Comparison of ENCODE assay signal across 19 cellular contexts in genomic region chr11:862028-862703, GRCh38. TPM values are rescaled to one million over a fixed set of nuclear protein-coding genes. Genes with fewer than 3 reads are reported as not detected.
DNase-seq lines count a peak whose midpoint lies in the region; ATAC-seq and TF ChIP-seq lines count a peak whose summit lies in the region.
"Had no signal": no experiment of that assay in that cellular context is flagged by ENCODE, and none has a peak within 500 bp of the region (broad histone marks: within the 10 kb centered on the region; RNA-seq: fewer than 3 reads in every experiment).

No MANE protein-coding gene starts in this region.

- TF ChIP-seq POLR2A in HCT116 (IDR thresholded peaks at IDR 0.05; ENCODE audit: borderline replicate concordance, extremely low read depth, insufficient read depth, insufficient read length), result no peak

- H3K79me2 ChIP-seq in HCT116 (ENCODE audit: insufficient read depth, low read length), result no peaks in the 10 kb centered on the region

- no peak for TF ChIP-seq RAD21 in HCT116 (IDR thresholded peaks at IDR 0.05; ENCODE audit: low read depth)

- POLR2A ChIA-PET in HCT116 (lab: Charles Lee), result no interaction called here

- H3K9ac ChIP-seq in HCT116 (ENCODE audit: low read length), result no peak overlapping the region
- H3K9ac ChIP-seq: KMS-11 had no signal

- TF ChIP-seq CTCF in HCT116 (IDR thresholded peaks at IDR 0.05 in 2 of 3, conservative IDR thresholded peaks at IDR 0.05 in 1 of 3; ENCODE audit: borderline replicate concordance in 1 of 3, insufficient read depth in 1 of 3, low read depth in 2 of 3, low read length in 2 of 3), result no peak

- no peaks in the 10 kb centered on the region for H3K9me3 ChIP-seq in HCT116 (ENCODE audit: control insufficient read depth in 1 of 2, insufficient read depth in 1 of 2, low read depth in 1 of 2, low read length in 2 of 2)
- H3K9me3 ChIP-seq: esophagus muscularis mucosa, tibial artery had no signal

- H3K4me1 ChIP-seq in HCT116 (ENCODE audit: control insufficient read depth in 1 of 2, insufficient read depth in 2 of 2, low read length in 2 of 2), result peaks cover 7 to 31% of the 10 kb centered on the region in 2 experiments

- intact Hi-C loops in HCT116 (cut with micrococcal nuclease), result no loop called here
- intact Hi-C loops in left ventricle myocardium superior (cut with micrococcal nuclease), result no loop called here

- ATAC-seq in HCT116 (peak; percentile 19), left ventricle myocardium superior (no peak), GM18867 (IDR thresholded peaks at IDR 0.05; ENCODE audit: unreplicated experiment) (no peak), HG03159 (IDR thresholded peaks at IDR 0.05; ENCODE audit: unreplicated experiment) (no peak)
- ATAC-seq: activated CD8-positive, alpha-beta T cell treated with anti-CD3 and anti-CD28 coated beads for 36 hours; PC-3 had no signal

- no peak overlapping the region for H3K27ac ChIP-seq in HCT116 (ENCODE audit: low read depth, low read length)
- H3K27ac ChIP-seq: KMS-11, tibial artery had no signal

- DNase-seq in HCT116 (ENCODE audit: low read depth, low spot score), result no peak
- peak; percentile 44 for DNase-seq in NCI-H526 treated with DMSO at 0.1 percent for 48 hours (lab: John Stamatoyannopoulos, UW)
- DNase-seq in left ventricle myocardium superior, result peak; percentile 69
- DNase-seq in retina, result peak; percentile 57
- no peak for DNase-seq in NCI-H1105 treated with DMSO at 0.1 percent for 48 hours (lab: John Stamatoyannopoulos, UW)
- DNase-seq in activated CD8-positive, alpha-beta memory T cell treated with anti-CD3 and anti-CD28 coated beads, Interleukin-2, amount 50 U/mL, for 4 hours, result no peak
- DNase-seq: activated CD8-positive, alpha-beta T cell treated with anti-CD3 and anti-CD28 coated beads for 36 hours; activated naive CD4-positive, alpha-beta T cell; central memory CD4-positive, alpha-beta T cell; HCEC 1CT; NCI-H187; PC-3; T-helper 9 cell; tibial artery had no signal

- H3K27me3 ChIP-seq in HCT116 (ENCODE audit: insufficient read depth, low read length), result no peaks in the 10 kb centered on the region
- H3K27me3 ChIP-seq: esophagus muscularis mucosa, tibial artery had no signal

- no peaks in the 10 kb centered on the region for H4K20me1 ChIP-seq in HCT116 (ENCODE audit: insufficient read depth)

- no peaks in the 10 kb centered on the region for H3K36me3 ChIP-seq in HCT116 (ENCODE audit: control insufficient read depth in 1 of 2, insufficient read depth in 2 of 2, low read length in 2 of 2)

- no peaks in the 10 kb centered on the region for H3K9me2 ChIP-seq in HCT116 (ENCODE audit: insufficient read depth)

- CTCF ChIA-PET in HCT116 (lab: Charles Lee), result interaction anchor here (0.7 kb wide), 1 partner anchor 389 kb away, joined by 4 read pairs; no protein-coding TSS in a partner anchor

- no peak overlapping the region for H3K4me3 ChIP-seq in HCT116 (replicated peaks in 1 of 2; ENCODE audit: low read depth in 1 of 2, low read length in 2 of 2)
- H3K4me3 ChIP-seq: esophagus muscularis mucosa, skin epidermis, tibial artery had no signal

- RAD21 ChIA-PET in HCT116 (lab: Charles Lee; ENCODE audit: low non-redundant PET in 1 of 2, low total read pairs in 2 of 2, uncharacterized antibody in 2 of 2, unreplicated experiment in 2 of 2), result interaction anchor here in 1 of 2 experiments (1.0 kb wide), 1 partner anchor 16 kb away, joined by 3 read pairs; no protein-coding TSS in a partner anchor

- no peak overlapping the region for H2AFZ ChIP-seq in HCT116 (ENCODE audit: low read depth, low read length, poor library complexity, severe bottlenecking)

- no peak overlapping the region for H3K4me2 ChIP-seq in HCT116 (ENCODE audit: low read length)
- H3K4me2 ChIP-seq: KMS-11 had no signal

- no TSS peak for BruUV-seq in HCT116 (replicated peaks; lab: Mats Ljungman, UMichigan)

TF ChIP-seq in HCT116, 20 proteins besides CTCF, POLR2A, EP300 and RAD21:
- no peak for TF ChIP-seq SIN3A (IDR thresholded peaks at IDR 0.05; ENCODE audit: low read depth)
- no peak for TF ChIP-seq SP1 (IDR thresholded peaks at IDR 0.05; ENCODE audit: low read depth)
- TF ChIP-seq, protein P1, sequence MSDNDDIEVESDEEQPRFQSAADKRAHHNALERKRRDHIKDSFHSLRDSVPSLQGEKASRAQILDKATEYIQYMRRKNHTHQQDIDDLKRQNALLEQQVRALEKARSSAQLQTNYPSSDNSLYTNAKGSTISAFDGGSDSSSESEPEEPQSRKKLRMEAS (IDR thresholded peaks at IDR 0.05), result no peak
- TF ChIP-seq EZH2 (IDR thresholded peaks at IDR 0.05), result no peak
- no peak for TF ChIP-seq POLR2AphosphoS5 (IDR thresholded peaks at IDR 0.05; ENCODE audit: low read depth, low read length)
- no peak for TF ChIP-seq YY1 (IDR thresholded peaks at IDR 0.05; ENCODE audit: extremely low read depth, insufficient replicate concordance, low read depth, low read length)
- TF ChIP-seq ZNF274 (IDR thresholded peaks at IDR 0.05; ENCODE audit: low read depth, low read length), result no peak
- no peak for TF ChIP-seq SRF (IDR thresholded peaks at IDR 0.05; ENCODE audit: low read depth)
- TF ChIP-seq EGR1 (IDR thresholded peaks at IDR 0.05; ENCODE audit: low read depth), result no peak
- no peak for TF ChIP-seq ZBTB33 (IDR thresholded peaks at IDR 0.05; ENCODE audit: extremely low read depth, insufficient replicate concordance, low read length)
- no peak for TF ChIP-seq FOSL1 (IDR thresholded peaks at IDR 0.05; ENCODE audit: low read depth)
- no peak for TF ChIP-seq TCF7L2 (IDR thresholded peaks at IDR 0.05; ENCODE audit: borderline replicate concordance, extremely low read depth, insufficient read depth, insufficient read length)
- TF ChIP-seq JUND (IDR thresholded peaks at IDR 0.05), result no peak
- TF ChIP-seq CBX3 (IDR thresholded peaks at IDR 0.05; ENCODE audit: low read depth), result no peak
- TF ChIP-seq ZFX (IDR thresholded peaks at IDR 0.05), result no peak
- no peak for TF ChIP-seq ELF1 (IDR thresholded peaks at IDR 0.05; ENCODE audit: borderline replicate concordance, low read depth)
- TF ChIP-seq, protein P2, sequence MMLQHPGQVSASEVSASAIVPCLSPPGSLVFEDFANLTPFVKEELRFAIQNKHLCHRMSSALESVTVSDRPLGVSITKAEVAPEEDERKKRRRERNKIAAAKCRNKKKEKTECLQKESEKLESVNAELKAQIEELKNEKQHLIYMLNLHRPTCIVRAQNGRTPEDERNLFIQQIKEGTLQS (IDR thresholded peaks at IDR 0.05), result no peak
- no peak for TF ChIP-seq REST (IDR thresholded peaks at IDR 0.05; ENCODE audit: low read depth)
- TF ChIP-seq EZH2phosphoT487 (IDR thresholded peaks at IDR 0.05; ENCODE audit: borderline replicate concordance), result no peak

RNA-seq across cellular contexts. Expression of gene TSPAN4, which starts 19.5 kb away (rescaled TPM):
- total RNA-seq in HCT116 (2021; ENCODE audit: unreplicated experiment) (50.3 TPM), left ventricle myocardium superior (40.5 TPM)
- polyA plus RNA-seq in HCT116 (2012), result 61.5 and 64.3 TPM in 2 replicates

RNA-seq across cellular contexts. Expression of gene POLR2L, which starts 19.8 kb away (rescaled TPM):
- total RNA-seq in HCT116 (2021; ENCODE audit: unreplicated experiment) (211 TPM), left ventricle myocardium superior (266 TPM)
- polyA plus RNA-seq in HCT116 (2012), result 308 and 311 TPM in 2 replicates

RNA-seq across cellular contexts. Expression of gene CD151, which starts 29.4 kb away (rescaled TPM):
- total RNA-seq in HCT116 (2021; ENCODE audit: unreplicated experiment), result 296 TPM
- polyA plus RNA-seq in HCT116 (2012), result 435 and 571 TPM in 2 replicates
- total RNA-seq in left ventricle myocardium superior, result 401 TPM

RNA-seq across cellular contexts. Expression of gene CRACR2B, which starts 34.4 kb away (rescaled TPM):
- 11.8 TPM for total RNA-seq in HCT116 (2021; ENCODE audit: unreplicated experiment)
- polyA plus RNA-seq in HCT116 (2012), result 9.1 and 10.2 TPM in 2 replicates
- total RNA-seq in left ventricle myocardium superior, result 31.0 TPM

RNA-seq across cellular contexts. Expression of gene PNPLA2, which starts 43.5 kb away (rescaled TPM):
- total RNA-seq in HCT116 (2021; ENCODE audit: unreplicated experiment) (124 TPM), left ventricle myocardium superior (321 TPM)
- polyA plus RNA-seq in HCT116 (2012), result 115 and 142 TPM in 2 replicates

Comparison
In these comparisons a context has a peak if more than half of its experiments do, and no peak if none do; other contexts are left out.
1. DNase-seq: peak in NCI-H526 treated with DMSO at 0.1 percent for 48 hours (single experiment), left ventricle myocardium superior (single experiment) and retina (single experiment); none in HCT116 (single experiment), NCI-H1105 treated with DMSO at 0.1 percent for 48 hours (single experiment) and activated CD8-positive, alpha-beta memory T cell treated with anti-CD3 and anti-CD28 coated beads, Interleukin-2, amount 50 U/mL, for 4 hours (single experiment).